In genomic region chr6:168462454-168462853, GRCh38 we compare ENCODE assay signal across 22 cellular contexts. TPM values are rescaled to one million over a fixed set of nuclear protein-coding genes. Genes with fewer than 3 reads are reported as not detected.
A peak's percentile ranks its signal among the peaks of the same experiment; 100 is the strongest.
DNase-seq lines count a peak whose midpoint lies in the region; ATAC-seq and TF ChIP-seq lines count a peak whose summit lies in the region.
"Had no signal": no experiment of that assay in that cellular context is flagged by ENCODE, and none has a peak within 500 bp of the region (broad histone marks: within the 10 kb centered on the region; RNA-seq: fewer than 3 reads in every experiment).

No MANE protein-coding gene starts in this region.

- peak overlapping the region in 7 of 11 experiments; percentile 20 to 58 (median 48); a peak in 11 of 22 replicates for H3K4me2 ChIP-seq in BLaER1 treated with 17β-estradiol and CSF1 and Interleukin-3, amounts not matched to agents 10 nM and 100 nM
- no peak overlapping the region for H3K4me2 ChIP-seq in SK-N-SH
- H3K4me2 ChIP-seq: A549 had no signal

- H3K9me3 Mint-ChIP-seq in nephron progenitor cell = peaks cover 12% of the 10 kb centered on the region
- H3K9me3 Mint-ChIP-seq: CD4-positive, alpha-beta T cell had no signal

- DNase-seq in esophagus muscularis mucosa (ENCODE audit: extremely low spot score) (peak; percentile 60), nephron progenitor cell (no peak), uterus (no peak), SK-N-SH (no peak), ureter (ENCODE audit: low spot score) (no peak)
- DNase-seq: 8988T; ACHN; CD4-positive, alpha-beta T cell; CD8-positive, alpha-beta memory T cell; DMS 273 treated with DMSO at 0.1 percent for 48 hours; DMS79; EL; GDM1; GOT3; HFFc6 had no signal

- intact Hi-C loops in esophagus muscularis mucosa (cut with DNase I) = no loop called here
- intact Hi-C loops in uterus (cut with DNase I; ENCODE audit: low total_unique reads) = no loop called here

- no peaks in the 10 kb centered on the region for H3K79me2 ChIP-seq in SK-N-SH (ENCODE audit: insufficient read depth)

- no peak for TF ChIP-seq RAD21 in SK-N-SH (IDR thresholded peaks at IDR 0.05; ENCODE audit: low read length)

- H3K36me3 Mint-ChIP-seq in nephron progenitor cell (ENCODE audit: low read depth) = no peaks in the 10 kb centered on the region
- H3K36me3 Mint-ChIP-seq: CD14-positive monocyte; CD8-positive, alpha-beta memory T cell had no signal

- H3K27ac ChIP-seq in BLaER1 treated with 17β-estradiol and CSF1 and Interleukin-3, amounts not matched to agents 10 nM and 100 nM = no peak overlapping the region
- H3K27ac ChIP-seq in esophagus muscularis mucosa (replicated peaks in 1 of 4) (no peak overlapping the region), uterus (peak overlapping the region; percentile 49 to 60), SK-N-SH (ENCODE audit: low read depth in 2 of 2, low read length in 1 of 2) (no peak overlapping the region)
- H3K27ac ChIP-seq: A549 had no signal

- H3K27ac Mint-ChIP-seq in nephron progenitor cell = no peak overlapping the region
- H3K27ac Mint-ChIP-seq: CD14-positive monocyte; CD4-positive, alpha-beta T cell; HFFc6 had no signal

- TF ChIP-seq EP300 in esophagus muscularis mucosa (IDR thresholded peaks at IDR 0.05) (no peak), SK-N-SH (IDR thresholded peaks at IDR 0.05; ENCODE audit: borderline replicate concordance in 1 of 2, low read depth in 1 of 2, low read length in 1 of 2) (no peak)

- no peaks in the 10 kb centered on the region for H4K20me1 ChIP-seq in BLaER1 treated with 17β-estradiol and CSF1 and Interleukin-3, amounts not matched to agents 10 nM and 100 nM
- no peaks in the 10 kb centered on the region for H4K20me1 ChIP-seq in SK-N-SH (ENCODE audit: insufficient read depth)

- no peak overlapping the region for H3K9ac ChIP-seq in BLaER1 treated with 17β-estradiol and CSF1 and Interleukin-3, amounts not matched to agents 10 nM and 100 nM
- H3K9ac ChIP-seq in SK-N-SH = no peak overlapping the region

- POLR2A ChIA-PET in SK-N-SH (lab: Yijun Ruan, JAX) = no interaction called here

- peaks cover 31% of the 10 kb centered on the region for H3K4me1 Mint-ChIP-seq in nephron progenitor cell
- H3K4me1 Mint-ChIP-seq: CD14-positive monocyte; CD8-positive, alpha-beta memory T cell had no signal

- peaks cover 0 to 5% (median 0%) of the 10 kb centered on the region in 11 experiments; a peak in 2 of 22 replicates for H3K9me3 ChIP-seq in BLaER1 treated with 17β-estradiol and CSF1 and Interleukin-3, amounts not matched to agents 10 nM and 100 nM (replicated peaks in 1 of 11)
- H3K9me3 ChIP-seq in esophagus muscularis mucosa (no peaks in the 10 kb centered on the region), uterus (no peaks in the 10 kb centered on the region), SK-N-SH (no peaks in the 10 kb centered on the region)
- H3K9me3 ChIP-seq: A549, HAP-1 had no signal

- no peak for ATAC-seq in HG03469 (IDR thresholded peaks at IDR 0.05; ENCODE audit: unreplicated experiment)
- ATAC-seq: A549, GM12878 had no signal

- no peaks in the 10 kb centered on the region for H3K9me2 ChIP-seq in SK-N-SH

- TF ChIP-seq POLR2A in esophagus muscularis mucosa (IDR thresholded peaks at IDR 0.05; ENCODE audit: low read depth) = no peak
- TF ChIP-seq POLR2A in uterus (IDR thresholded peaks at IDR 0.05) = no peak

- no peaks in the 10 kb centered on the region for H3F3A ChIP-seq in SK-N-SH (replicated peaks; ENCODE audit: insufficient read depth)

- no peaks in the 10 kb centered on the region for H3K27me3 ChIP-seq in BLaER1 treated with 17β-estradiol and CSF1 and Interleukin-3, amounts not matched to agents 10 nM and 100 nM
- H3K27me3 ChIP-seq in esophagus muscularis mucosa (no peaks in the 10 kb centered on the region), uterus (no peaks in the 10 kb centered on the region), SK-N-SH (ENCODE audit: insufficient read depth) (no peaks in the 10 kb centered on the region)

- H3K27me3 Mint-ChIP-seq in nephron progenitor cell (ENCODE audit: low read depth, poor library complexity) = peaks cover 11% of the 10 kb centered on the region

- H2AFZ ChIP-seq in SK-N-SH (ENCODE audit: low read depth) = no peak overlapping the region

- CTCF ChIA-PET in SK-N-SH (lab: Yijun Ruan, JAX) = interaction anchor here (1.1 kb wide), 1 partner anchor 10 kb away, joined by 3 read pairs; no protein-coding TSS in a partner anchor

- WGBS in esophagus muscularis mucosa = 74% methylated on average over 5 of the region's 5 CpGs
- 26% methylated on average over 5 of the region's 5 CpGs for WGBS in SK-N-SH (ENCODE audit: low lambda C conversion rate)

- H3K4me1 ChIP-seq in BLaER1 treated with 17β-estradiol and CSF1 and Interleukin-3, amounts not matched to agents 10 nM and 100 nM = peaks cover 0 to 27% (median 24%) of the 10 kb centered on the region in 10 experiments; a peak in 14 of 20 replicates
- H3K4me1 ChIP-seq in esophagus muscularis mucosa (peaks cover 0 to 11% (median 3%) of the 10 kb centered on the region in 4 donors), uterus (no peaks in the 10 kb centered on the region), SK-N-SH (ENCODE audit: control insufficient read depth in 1 of 2, insufficient read depth in 2 of 2, low read depth in 1 of 2, low read length in 1 of 2) (no peaks in the 10 kb centered on the region)
- H3K4me1 ChIP-seq: A549, HAP-1 had no signal

- TF ChIP-seq CTCF in esophagus muscularis mucosa (IDR thresholded peaks at IDR 0.05) (no peak), nephron progenitor cell (IDR thresholded peaks at IDR 0.05) (no peak), uterus (IDR thresholded peaks at IDR 0.05) (no peak), SK-N-SH (IDR thresholded peaks at IDR 0.05) (no peak)

- H3K4me3 ChIP-seq in BLaER1 treated with 17β-estradiol and CSF1 and Interleukin-3, amounts not matched to agents 10 nM and 100 nM = no peak overlapping the region
- H3K4me3 ChIP-seq in esophagus muscularis mucosa (no peak overlapping the region), uterus (no peak overlapping the region), SK-N-SH (ENCODE audit: low read depth in 2 of 2, low read length in 1 of 2) (no peak overlapping the region)
- H3K4me3 ChIP-seq: A549, GM12878, HAP-1 had no signal

- no peaks in the 10 kb centered on the region for H3K36me3 ChIP-seq in BLaER1 treated with 17β-estradiol and CSF1 and Interleukin-3, amounts not matched to agents 10 nM and 100 nM
- H3K36me3 ChIP-seq in esophagus muscularis mucosa (peaks cover 0 to 3% (median 0%) of the 10 kb centered on the region in 4 donors), uterus (no peaks in the 10 kb centered on the region), SK-N-SH (replicated peaks in 1 of 2; ENCODE audit: control insufficient read depth in 1 of 2, insufficient read depth in 2 of 2, low read length in 1 of 2) (no peaks in the 10 kb centered on the region)
- H3K36me3 ChIP-seq: HAP-1 had no signal

- H3K4me3 Mint-ChIP-seq in nephron progenitor cell = peak overlapping the region; percentile 6
- H3K4me3 Mint-ChIP-seq: CD14-positive monocyte; CD4-positive, alpha-beta T cell; CD8-positive, alpha-beta memory T cell; HFFc6 had no signal

TF ChIP-seq in SK-N-SH, 30 proteins besides CTCF, POLR2A, EP300 and RAD21:
- no peak for TF ChIP-seq FOSL2 (IDR thresholded peaks at IDR 0.05; ENCODE audit: borderline replicate concordance, low read depth)
TF ChIP-seq in SK-N-SH: peak in this region for 0.

RNA-seq across cellular contexts. Expression of gene SMOC2, which starts 21.5 kb away (rescaled TPM):
- total RNA-seq in esophagus muscularis mucosa = 100 to 1,000 TPM in 2 of 4 donors, 10 to 100 TPM in 2; 45.8 to 130 (median 84.0) TPM
- total RNA-seq in uterus = 100 to 1,000 TPM in 3 of 4 donors, 10 to 100 TPM in 1; 98.2 to 139 (median 121) TPM
- polyA plus RNA-seq in SK-N-SH (2012; rRNA removed) = not detected in 2 replicates
- polyA plus RNA-seq in SK-N-SH (2012; cell fraction: cytosol; rRNA removed) = not detected in 2 replicates
- not detected in 2 replicates for polyA plus RNA-seq in SK-N-SH (2012; cell fraction: nucleus; rRNA removed)
- 26.1 TPM for total RNA-seq in ureter
- total RNA-seq: CD4-positive, alpha-beta T cell; CD8-positive, alpha-beta memory T cell; HFFc6 had no signal
- polyA plus RNA-seq: A549; BJ; CD14-positive monocyte; CD8-positive, alpha-beta memory T cell had no signal

Comparison
In these comparisons a context has a peak if more than half of its experiments do, and no peak if none do; other contexts are left out.
1. H3K27ac ChIP-seq: peak in uterus (2 of 2); none in BLaER1 treated with 17β-estradiol and CSF1 and Interleukin-3, amounts not matched to agents 10 nM and 100 nM (0 of 11), esophagus muscularis mucosa (0 of 4) and SK-N-SH (0 of 2).